Comparison of ENCODE assay signal across 1 cellular context in genomic region chr17:61397086-61397842, GRCh38.
TF ChIP-seq lines count a peak whose summit lies in the region.

No MANE protein-coding gene starts in this region.

TF ChIP-seq in H1, 55 proteins besides CTCF, POLR2A, EP300 and RAD21:
- peak; percentile 16 for TF ChIP-seq KDM4A (IDR thresholded peaks at IDR 0.05; ENCODE audit: low read depth, low read length, severe bottlenecking)
- no peak for TF ChIP-seq KDM5A (IDR thresholded peaks at IDR 0.05; ENCODE audit: low read length)
- no peak for TF ChIP-seq SP2 (IDR thresholded peaks at IDR 0.05; ENCODE audit: low read length)
- TF ChIP-seq CBX8 (IDR thresholded peaks at IDR 0.05; ENCODE audit: borderline replicate concordance, low read depth, low read length): peak; percentile 25; the same call in 1 of the 2 replicates
- TF ChIP-seq MAFK (IDR thresholded peaks at IDR 0.05; ENCODE audit: low read depth, low read length): no peak
